In the genomic region with DNA sequence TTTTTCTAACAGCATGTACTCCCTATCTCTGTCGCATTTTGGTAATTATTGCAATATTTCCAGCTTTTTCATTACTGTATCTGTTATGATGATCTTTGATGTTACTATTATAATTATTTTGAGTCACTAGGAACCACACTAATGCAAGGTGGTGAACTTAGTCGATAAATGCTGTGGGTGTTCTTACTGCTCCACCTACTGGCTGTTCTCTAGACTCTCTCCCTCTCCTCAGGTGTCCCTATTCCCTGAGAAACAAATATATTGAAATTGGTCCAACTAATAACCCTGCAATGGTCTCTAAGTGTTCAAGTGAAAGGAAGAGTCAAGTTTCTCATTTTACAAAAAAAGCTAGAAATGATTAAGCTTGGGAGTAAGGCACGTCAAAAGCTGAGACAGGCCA, we compare ENCODE assay signal across 8 cellular contexts. TPM values are rescaled to one million over a fixed set of nuclear protein-coding genes. Genes with fewer than 3 reads are reported as not detected.
DNase-seq lines count a peak whose midpoint lies in the region; ATAC-seq lines count a peak whose summit lies in the region.

No MANE protein-coding gene starts in this region.

- DNase-seq in ACHN: peak; percentile 7
- peak; percentile 71 for DNase-seq in HT-29 (ENCODE audit: low spot score)
- peak; percentile 3 for DNase-seq in central memory CD4-positive, alpha-beta T cell
- DNase-seq in renal cortical epithelial cell (ENCODE audit: low read depth): peak; percentile 20
- no peak for DNase-seq in 8988T
- no peak for DNase-seq in SHP77 (lab: John Stamatoyannopoulos, UW)
- no peak for DNase-seq in NCI-H510A (lab: John Stamatoyannopoulos, UW)

- peak; percentile 69 for ATAC-seq in GM18861 (IDR thresholded peaks at IDR 0.05; ENCODE audit: unreplicated experiment)

- in situ Hi-C loops in ACHN (cut with HindIII; ENCODE audit: low pct_ligation_motif_present, low pct_unique_long_range_greater_than_20kb, low sequenced_read_pairs): no loop called here

RNA-seq across cellular contexts. Expression of a gene that starts 10.5 kb away (rescaled TPM):
- total RNA-seq in HT-29 (2014; rRNA removed; shearing (Covaris generic)): 5.5 and 5.6 TPM in 2 replicates
- 24.3 and 43.2 TPM in 2 replicates for total RNA-seq in renal cortical epithelial cell

Comparison
In these comparisons a context has a peak if more than half of its experiments do, and no peak if none do; other contexts are left out.
1. DNase-seq: peak in ACHN (single experiment), HT-29 (single experiment), central memory CD4-positive, alpha-beta T cell (single experiment) and renal cortical epithelial cell (single experiment); none in 8988T (single experiment), SHP77 (0 of 2) and NCI-H510A (single experiment).